ENCODE assay signal across 14 cellular contexts in the genomic region with DNA sequence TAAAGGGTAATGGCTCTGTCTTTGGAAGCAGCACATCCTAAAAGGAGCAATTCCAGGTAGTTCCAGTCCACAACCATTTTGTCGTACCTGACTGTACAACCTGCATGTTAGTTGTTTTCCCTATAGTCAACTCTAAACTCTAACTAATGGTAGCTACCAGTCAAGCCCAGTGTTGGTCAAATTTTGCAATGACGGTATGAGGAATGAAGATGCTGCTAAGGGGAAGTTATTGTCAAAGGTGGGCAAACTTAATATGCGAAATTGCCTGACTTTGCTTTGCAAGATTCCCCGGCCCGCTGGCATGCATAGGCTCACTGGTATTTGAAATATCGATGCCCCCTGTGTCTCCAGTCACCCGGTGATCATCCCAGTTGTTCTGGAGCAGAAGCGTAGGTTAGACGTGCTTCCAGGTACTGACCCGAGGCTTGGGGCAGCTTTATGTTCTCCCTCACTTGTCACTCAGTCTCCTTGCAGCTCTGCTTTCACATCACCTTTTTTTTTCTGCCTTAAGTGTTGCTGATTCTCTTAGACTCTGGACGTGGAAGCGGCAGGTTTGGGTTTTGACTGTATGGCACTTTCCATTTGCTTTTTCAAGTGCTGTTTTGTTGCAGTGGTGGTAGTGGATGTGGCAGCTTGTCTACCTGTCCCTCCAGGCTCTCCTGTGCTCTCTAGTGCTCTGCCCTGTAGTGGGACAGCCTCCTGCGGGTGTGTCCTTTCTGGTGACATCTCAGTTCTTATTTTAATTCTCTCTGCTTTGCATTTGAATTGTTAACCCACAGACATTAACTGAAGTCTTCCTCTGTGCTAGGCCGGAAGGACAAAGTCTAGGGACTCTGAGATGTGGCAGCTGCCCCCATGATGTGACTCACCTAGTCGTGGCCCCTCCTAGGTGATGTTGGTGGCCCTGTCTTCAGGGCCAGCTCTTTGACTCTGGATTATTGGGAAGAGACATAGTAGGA.
DNase-seq lines count a peak whose midpoint lies in the region; ATAC-seq and TF ChIP-seq lines count a peak whose summit lies in the region.
"Had no signal": no experiment of that assay in that cellular context is flagged by ENCODE, and none has a peak within 500 bp of the region (broad histone marks: within the 10 kb centered on the region; RNA-seq: fewer than 3 reads in every experiment).

No MANE protein-coding gene starts in this region.

- H3K4me3 Mint-ChIP-seq in activated T-helper 17 cell treated with anti-CD3 and anti-CD28 coated beads, Interleukin-2, amount 50 U/mL, for 72 hours = no peak overlapping the region

- H3K36me3 Mint-ChIP-seq in activated T-helper 17 cell treated with anti-CD3 and anti-CD28 coated beads, Interleukin-2, amount 50 U/mL, for 72 hours (ENCODE audit: low read depth) = no peaks in the 10 kb centered on the region

- H3K27ac Mint-ChIP-seq in activated T-helper 17 cell treated with anti-CD3 and anti-CD28 coated beads, Interleukin-2, amount 50 U/mL, for 72 hours = no peak overlapping the region

- peaks cover 0 to 12% (median 0%) of the 10 kb centered on the region in 12 donors for H3K4me1 ChIP-seq in heart left ventricle
- H3K4me1 ChIP-seq: ascending aorta, left lung had no signal

- 86 to 92% (median 87%) methylated on average over 15 of the region's 15 CpGs for WGBS in heart left ventricle, 4 donors

- no peak for TF ChIP-seq POLR2A in heart left ventricle (IDR thresholded peaks at IDR 0.05)

- no peak overlapping the region for H3K27ac ChIP-seq in heart left ventricle
- H3K27ac ChIP-seq: ascending aorta, left lung, RWPE1, skin epidermis had no signal

- no peaks in the 10 kb centered on the region for H3K27me3 ChIP-seq in heart left ventricle
- H3K27me3 ChIP-seq: ascending aorta, left lung had no signal

- H3K36me3 ChIP-seq in heart left ventricle = peaks cover 0 to 66% (median 33%) of the 10 kb centered on the region in 9 donors
- H3K36me3 ChIP-seq: left lung had no signal

- TF ChIP-seq CTCF in heart left ventricle (IDR thresholded peaks at IDR 0.05) = no peak

- H3K9me3 ChIP-seq in heart left ventricle = no peaks in the 10 kb centered on the region
- H3K9me3 ChIP-seq: ascending aorta, left lung had no signal

- no peaks in the 10 kb centered on the region for H3K9me3 Mint-ChIP-seq in activated T-helper 17 cell treated with anti-CD3 and anti-CD28 coated beads, Interleukin-2, amount 50 U/mL, for 72 hours

- H3K4me1 Mint-ChIP-seq in activated T-helper 17 cell treated with anti-CD3 and anti-CD28 coated beads, Interleukin-2, amount 50 U/mL, for 72 hours = peaks cover 13% of the 10 kb centered on the region

- no peak overlapping the region for H3K4me3 ChIP-seq in heart left ventricle
- H3K4me3 ChIP-seq: ascending aorta, left lung, skin epidermis had no signal

- ATAC-seq in Right ventricle myocardium superior (ENCODE audit: poor library complexity) (peak; percentile 39), heart left ventricle (no peak), HG03565 (IDR thresholded peaks at IDR 0.05; ENCODE audit: unreplicated experiment) (peak; percentile 62), GM19035 (IDR thresholded peaks at IDR 0.05; ENCODE audit: unreplicated experiment) (no peak)
- no peak for ATAC-seq in activated T-helper 17 cell treated with anti-CD3 and anti-CD28 coated beads, Interleukin-2, amount 50 U/mL, for 72 hours (replicated peaks)
- ATAC-seq: left lung had no signal

- DNase-seq in Right ventricle myocardium superior (no peak), heart left ventricle (no peak), iPS DF 4.7 (ENCODE audit: extremely low read depth, low spot score) (peak; percentile 49), NCI-H2081 treated with DMSO at 0.1 percent for 48 hours (lab: John Stamatoyannopoulos, UW) (no peak)
- DNase-seq in stimulated activated naive CD4-positive, alpha-beta T cell (lab: John Stamatoyannopoulos, UW) = no peak
- DNase-seq: left lung, NCI-H1105, NCI-H510A had no signal

- intact Hi-C loops in Right ventricle myocardium superior (cut with DNase I) = no loop called here
- intact Hi-C loops in heart left ventricle (cut with DNase I) = no loop called here

- H3K27me3 Mint-ChIP-seq in activated T-helper 17 cell treated with anti-CD3 and anti-CD28 coated beads, Interleukin-2, amount 50 U/mL, for 72 hours = peaks cover 10% of the 10 kb centered on the region

Comparison
In these comparisons a context has a peak if more than half of its experiments do, and no peak if none do; other contexts are left out.
1. ATAC-seq: peak in Right ventricle myocardium superior (single experiment) and HG03565 (single experiment); none in heart left ventricle (0 of 4), activated T-helper 17 cell treated with anti-CD3 and anti-CD28 coated beads, Interleukin-2, amount 50 U/mL, for 72 hours (single experiment) and GM19035 (single experiment).